24 cellular contexts compared by ENCODE assay signal in the genomic region with DNA sequence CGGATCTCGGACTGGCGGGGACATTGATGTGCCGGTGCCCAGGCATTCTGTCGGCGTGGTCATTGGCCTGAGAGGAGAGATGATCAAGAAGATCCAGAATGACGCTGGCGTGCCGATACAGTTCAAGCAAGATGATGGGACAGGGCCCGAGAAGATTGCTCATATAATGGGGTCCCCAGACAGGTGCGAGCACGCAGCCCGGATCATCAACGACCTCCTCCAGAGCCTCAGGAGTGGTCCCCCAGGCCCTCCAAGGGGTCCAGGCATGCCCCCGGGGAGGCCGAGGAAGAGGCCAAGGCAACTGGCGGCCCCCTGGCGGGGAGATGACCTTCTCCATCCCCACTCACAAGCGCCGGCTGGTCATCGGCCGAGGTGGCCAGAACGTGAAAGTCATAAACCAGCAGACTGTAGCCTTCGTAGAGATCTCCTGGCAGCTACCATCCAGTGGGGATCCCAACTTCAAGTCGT.
"Had no signal": no experiment of that assay in that cellular context is flagged by ENCODE, and none has a peak within 500 bp of the region (broad histone marks: within the 10 kb centered on the region; RNA-seq: fewer than 3 reads in every experiment).

No MANE protein-coding gene starts in this region.

- H3K36me3 ChIP-seq: gastroesophageal sphincter, heart left ventricle, prostate gland, right atrium auricular region, thoracic aorta, tibial nerve, upper lobe of left lung had no signal

- H3K4me1 ChIP-seq: gastroesophageal sphincter, heart left ventricle, prostate gland, right atrium auricular region, tibial nerve, upper lobe of left lung had no signal

- H3K9me3 ChIP-seq: prostate gland, right atrium auricular region, thoracic aorta had no signal

- ATAC-seq: gastroesophageal sphincter; heart left ventricle; left ventricle myocardium superior; naive thymus-derived CD4-positive, alpha-beta T cell; sciatic nerve; stimulated activated naive CD8-positive, alpha-beta T cell treated with anti-CD3 and anti-CD28 coated beads, Interleukin-15, Interleukin-2, amounts not matched to agents 100 U/mL and 50 U/mL, for 24 hours had no signal

- H3K27ac ChIP-seq: epithelial cell of prostate, foreskin keratinocyte, gastroesophageal sphincter, heart left ventricle, prostate gland, right atrium auricular region, thoracic aorta, tibial nerve, upper lobe of left lung had no signal

- DNase-seq: cerebellar nuclear complex; effector CD8-positive, alpha-beta T cell; foreskin keratinocyte; hippocampal formation; immature natural killer cell; mesenchymal stem cell; midbrain; naive thymus-derived CD4-positive, alpha-beta T cell; nucleus accumbens; stimulated activated CD4-positive, alpha-beta T cell treated with anti-CD3 and anti-CD28 coated beads, Interleukin-2, amount 100 ng/mL, for 24 hours; stimulated activated CD4-positive, alpha-beta T cell treated with anti-CD3 and anti-CD28 coated beads, Interleukin-4, amount 100 ng/mL, for 4 hours; stimulated activated naive CD8-positive, alpha-beta T cell treated with anti-CD3 and anti-CD28 coated beads, Interleukin-15, Interleukin-2, amounts not matched to agents 100 U/mL and 50 U/mL, for 24 hours; substantia nigra had no signal

- H3K27me3 ChIP-seq: foreskin keratinocyte, right atrium auricular region, tibial nerve had no signal

- H3K4me3 ChIP-seq: gastroesophageal sphincter, heart left ventricle, prostate gland, right atrium auricular region, smooth muscle cell, thoracic aorta, tibial nerve, upper lobe of left lung had no signal
